36 cellular contexts compared by ENCODE assay signal in the genomic region with DNA sequence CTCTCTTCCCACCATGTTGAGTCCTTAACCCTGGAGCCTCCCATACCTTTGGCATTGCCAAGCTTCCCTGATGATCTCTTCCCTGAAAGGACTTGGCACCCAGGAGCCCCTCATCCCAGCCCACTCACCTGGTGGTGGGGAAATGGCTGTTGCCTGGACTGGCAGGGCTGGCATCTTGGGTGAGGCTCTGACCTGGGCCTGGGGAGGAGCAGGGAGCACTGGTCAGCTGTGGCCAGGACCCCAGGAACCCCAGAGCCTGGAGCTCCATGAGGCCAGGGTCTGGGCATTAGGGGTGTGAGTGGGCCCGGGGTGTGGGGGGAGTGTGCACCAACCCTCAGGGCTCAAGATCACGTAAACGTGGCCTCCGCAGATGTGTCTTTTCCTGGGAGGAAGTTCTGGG.
"Had no signal": no experiment of that assay in that cellular context is flagged by ENCODE, and none has a peak within 500 bp of the region (broad histone marks: within the 10 kb centered on the region; RNA-seq: fewer than 3 reads in every experiment).

No MANE protein-coding gene starts in this region.

- H3K4me1 Mint-ChIP-seq: brain had no signal

- H3K27me3 ChIP-seq: adrenal gland, Peyer's patch, SJSA1 had no signal

- DNase-seq: activated B cell treated with CpG ODN at 0.5 μM for 24 hours; activated CD4-positive, alpha-beta memory T cell treated with anti-CD3 and anti-CD28 coated beads for 36 hours; activated CD4-positive, alpha-beta T cell treated with anti-CD3 and anti-CD28 coated beads for 4 hours; activated CD4-positive, alpha-beta T cell treated with anti-CD3 and anti-CD28 coated beads, Interleukin-2, amount 50 U/mL, for 1 hour; activated CD4-positive, CD25-positive, alpha-beta regulatory T cell treated with anti-CD3 and anti-CD28 coated beads, Interleukin-2, amount 50 U/mL, for 72 hours; activated CD8-positive, alpha-beta memory T cell treated with anti-CD3 and anti-CD28 coated beads, Interleukin-2, amount 50 U/mL, for 4 hours; activated gamma-delta T cell treated with Interleukin-2 at 50 U/mL for 16 hours; activated naive CD4-positive, alpha-beta T cell treated with anti-CD3 and anti-CD28 coated beads for 36 hours; activated T-cell treated with anti-CD3 and anti-CD28 coated beads for 4 hours; activated T-cell treated with anti-CD3 and anti-CD28 coated beads, Interleukin-2, amount 50 U/mL, for 4 hours; adrenal gland; caudate nucleus; cerebellar nuclear complex; Karpas-422; NCI-H1048; NCI-H1105 treated with DMSO at 0.1 percent for 48 hours; NCI-H1436; NCI-H1694; NCI-H2029; NCI-H2171; NCI-H510A; NCI-H526; NCI-H748 treated with DMSO at 0.1 percent for 48 hours; NK-92 treated with Interleukin-12 subunit alpha and Interleukin-12 subunit beta, amount 100 ng/mL, for 24 hours; PC-3; Peyer's patch; RPMI8226; SHP77 treated with DMSO at 0.1 percent for 48 hours; SK-N-SH; T-helper 9 cell had no signal

- H3K36me3 ChIP-seq: adrenal gland, SJSA1 had no signal

- H3K9me3 ChIP-seq: adrenal gland, Peyer's patch, SJSA1, SK-N-SH had no signal

- H3K27ac Mint-ChIP-seq: activated B cell treated with CpG ODN at 0.5 μM for 24 hours; activated CD4-positive, alpha-beta memory T cell treated with anti-CD3 and anti-CD28 coated beads for 36 hours; activated naive CD4-positive, alpha-beta T cell treated with anti-CD3 and anti-CD28 coated beads for 36 hours; activated naive CD4-positive, alpha-beta T cell treated with anti-CD3 and anti-CD28 coated beads, Interleukin-2, amount 50 U/mL, for 72 hours; activated T-helper 1 cell treated with anti-CD3 and anti-CD28 coated beads, Interleukin-12 subunit alpha, Interleukin-12 subunit beta, Interleukin-2, Interleukin-4 antibody, amounts not matched to agents 30 ng/mL and 10 ng/mL and 1 ng/mL, durations not matched to agents 14 hours and 24 hours and 36 hours; brain; T-helper 1 cell treated with Interleukin-12 subunit alpha and Interleukin-12 subunit beta and Interleukin-4 antibody, amounts not matched to agents 30 μg/mL and 1 μg/mL, for 36 hours had no signal

- H3K4me3 ChIP-seq: adrenal gland, Peyer's patch, SJSA1 had no signal

- H3K27me3 Mint-ChIP-seq: activated B cell treated with CpG ODN at 0.5 μM for 24 hours; activated CD4-positive, alpha-beta memory T cell treated with anti-CD3 and anti-CD28 coated beads for 36 hours had no signal

- ATAC-seq: activated naive CD4-positive, alpha-beta T cell treated with anti-CD3 and anti-CD28 coated beads, Interleukin-2, amount 50 U/mL, for 72 hours; activated T-cell treated with anti-CD3 and anti-CD28 coated beads, Interleukin-2, amount 50 U/mL, for 4 hours; PC-3 had no signal

- H3K36me3 Mint-ChIP-seq: activated CD4-positive, alpha-beta memory T cell treated with anti-CD3 and anti-CD28 coated beads for 36 hours; activated naive CD4-positive, alpha-beta T cell treated with anti-CD3 and anti-CD28 coated beads, Interleukin-2, amount 50 U/mL, for 72 hours; brain had no signal

- H3K27ac ChIP-seq: adrenal gland, Peyer's patch, SJSA1, VCaP had no signal

- H3K4me3 Mint-ChIP-seq: activated B cell treated with CpG ODN at 0.5 μM for 24 hours; activated CD4-positive, alpha-beta memory T cell treated with anti-CD3 and anti-CD28 coated beads for 36 hours; activated naive CD4-positive, alpha-beta T cell treated with anti-CD3 and anti-CD28 coated beads for 36 hours; activated T-cell treated with anti-CD3 and anti-CD28 coated beads, Interleukin-2, amount 50 U/mL, for 4 hours; activated T-helper 1 cell treated with anti-CD3 and anti-CD28 coated beads, Interleukin-12 subunit alpha, Interleukin-12 subunit beta, Interleukin-2, Interleukin-4 antibody, amounts not matched to agents 30 ng/mL and 10 ng/mL and 1 ng/mL, durations not matched to agents 14 hours and 24 hours and 36 hours; T-helper 1 cell treated with Interleukin-12 subunit alpha and Interleukin-12 subunit beta and Interleukin-4 antibody, amounts not matched to agents 30 μg/mL and 1 μg/mL, for 36 hours had no signal

- H3K9me3 Mint-ChIP-seq: activated B cell treated with CpG ODN at 0.5 μM for 24 hours; activated CD4-positive, alpha-beta memory T cell treated with anti-CD3 and anti-CD28 coated beads for 36 hours; activated naive CD4-positive, alpha-beta T cell treated with anti-CD3 and anti-CD28 coated beads for 36 hours; activated naive CD4-positive, alpha-beta T cell treated with anti-CD3 and anti-CD28 coated beads, Interleukin-2, amount 50 U/mL, for 72 hours; activated T-cell treated with anti-CD3 and anti-CD28 coated beads, Interleukin-2, amount 50 U/mL, for 4 hours; brain had no signal
